8 cellular contexts compared by ENCODE assay signal in the genomic region with DNA sequence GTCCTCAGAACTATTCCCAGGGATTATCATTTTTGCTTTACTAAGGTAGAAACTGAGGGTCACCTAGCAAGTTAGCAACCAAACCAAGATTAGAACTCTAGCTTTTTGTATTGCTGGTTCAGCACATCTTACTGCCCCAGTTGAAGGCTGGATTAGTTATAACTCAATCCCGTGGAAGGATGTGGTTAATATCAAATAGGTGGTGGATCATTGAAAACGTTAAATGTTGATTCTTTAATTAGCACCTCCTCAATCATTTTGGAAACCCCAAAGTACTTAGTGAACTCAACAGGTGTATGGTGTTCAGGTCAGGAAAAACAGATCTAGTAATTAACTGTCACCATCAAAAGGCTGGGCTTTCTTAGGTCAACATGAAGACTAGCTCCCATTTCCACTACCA.
DNase-seq lines count a peak whose midpoint lies in the region; ATAC-seq and TF ChIP-seq lines count a peak whose summit lies in the region.
"Had no signal": no experiment of that assay in that cellular context is flagged by ENCODE, and none has a peak within 500 bp of the region (broad histone marks: within the 10 kb centered on the region; RNA-seq: fewer than 3 reads in every experiment).

No MANE protein-coding gene starts in this region.

- H3K36me3 Mint-ChIP-seq in CD8-positive, alpha-beta T cell = peaks cover 79% of the 10 kb centered on the region
- H3K36me3 Mint-ChIP-seq in mesothelial cell of epicardium = peaks cover 53% of the 10 kb centered on the region

- no peaks in the 10 kb centered on the region for H3K36me3 ChIP-seq in CD8-positive, alpha-beta T cell (ENCODE audit: insufficient read depth, low read length)
- peaks cover 79% of the 10 kb centered on the region for H3K36me3 ChIP-seq in skeletal muscle satellite cell (ENCODE audit: insufficient read depth, low read length)

- peaks cover 53% of the 10 kb centered on the region for H3K4me1 Mint-ChIP-seq in CD8-positive, alpha-beta T cell (ENCODE audit: low read depth)
- H3K4me1 Mint-ChIP-seq in mesothelial cell of epicardium = peaks cover 61% of the 10 kb centered on the region

- peak overlapping the region; percentile 29 for H3K4me3 Mint-ChIP-seq in CD8-positive, alpha-beta T cell
- H3K4me3 Mint-ChIP-seq in mesothelial cell of epicardium = no peak overlapping the region

- H3K27ac ChIP-seq in CD8-positive, alpha-beta T cell (ENCODE audit: low read depth, low read length) = no peak overlapping the region
- H3K27ac ChIP-seq in coronary artery = peak overlapping the region; percentile 92 to 94

- peak overlapping the region; percentile 30 for H3K27ac Mint-ChIP-seq in CD8-positive, alpha-beta T cell
- no peak overlapping the region for H3K27ac Mint-ChIP-seq in mesothelial cell of epicardium

- no peaks in the 10 kb centered on the region for H3K27me3 Mint-ChIP-seq in CD8-positive, alpha-beta T cell (ENCODE audit: low read depth)
- H3K27me3 Mint-ChIP-seq in mesothelial cell of epicardium (ENCODE audit: low read depth) = no peaks in the 10 kb centered on the region

- peak overlapping the region; percentile 83 for H3K4me2 ChIP-seq in skeletal muscle satellite cell (ENCODE audit: low read length)

- ATAC-seq in CD8-positive, alpha-beta T cell = no peak
- no peak for ATAC-seq in HG03139 (IDR thresholded peaks at IDR 0.05; ENCODE audit: unreplicated experiment)

- peaks cover 9% of the 10 kb centered on the region for H3K4me1 ChIP-seq in CD8-positive, alpha-beta T cell (ENCODE audit: insufficient read depth, low read length)
- peaks cover 55% of the 10 kb centered on the region for H3K4me1 ChIP-seq in skeletal muscle satellite cell (ENCODE audit: control insufficient read depth, insufficient read depth, low read length)

- no peaks in the 10 kb centered on the region for H3K9me3 Mint-ChIP-seq in CD8-positive, alpha-beta T cell
- H3K9me3 Mint-ChIP-seq in mesothelial cell of epicardium = no peaks in the 10 kb centered on the region

- intact Hi-C loops in CD8-positive, alpha-beta T cell (cut with DNase I, micrococcal nuclease) = loop anchor here in 1 of 2 experiments (5.0 kb wide), 1 partner anchor 328 kb away; no protein-coding TSS in a partner anchor

- no peak for DNase-seq in CD8-positive, alpha-beta T cell
- DNase-seq in NCI-H1417 treated with DMSO at 0.1 percent for 48 hours (lab: John Stamatoyannopoulos, UW) (peak; percentile 4), coronary artery (ENCODE audit: low spot score) (no peak), mesothelial cell of epicardium (ENCODE audit: low spot score in 2 of 2, unreplicated experiment in 2 of 2) (no peak), hippocampal formation (lab: John Stamatoyannopoulos, UW) (no peak)
- DNase-seq: stimulated activated CD4-positive, alpha-beta T cell treated with anti-CD3 and anti-CD28 coated beads, Interleukin-4, amount 100 ng/mL, for 24 hours had no signal

- POLR2A ChIA-PET in CD8-positive, alpha-beta T cell (lab: Charles Lee) = no interaction called here

- no peaks in the 10 kb centered on the region for H3K9me3 ChIP-seq in CD8-positive, alpha-beta T cell (ENCODE audit: low read length)
- H3K9me3 ChIP-seq in skeletal muscle satellite cell (replicated peaks; ENCODE audit: low read length) = no peaks in the 10 kb centered on the region

- H3K4me3 ChIP-seq in CD8-positive, alpha-beta T cell (ENCODE audit: low read depth, low read length) = no peak overlapping the region
- H3K4me3 ChIP-seq in coronary artery = peak overlapping the region; percentile 77
- H3K4me3 ChIP-seq in skeletal muscle satellite cell (ENCODE audit: low read length) = no peak overlapping the region

- H3K9ac ChIP-seq in skeletal muscle satellite cell (ENCODE audit: low read depth, low read length) = no peak overlapping the region

- no peaks in the 10 kb centered on the region for H3K27me3 ChIP-seq in CD8-positive, alpha-beta T cell (ENCODE audit: insufficient read depth, low read length)
- no peaks in the 10 kb centered on the region for H3K27me3 ChIP-seq in skeletal muscle satellite cell (ENCODE audit: control insufficient read depth, insufficient read depth, low read length)

- TF ChIP-seq CTCF in CD8-positive, alpha-beta T cell (IDR thresholded peaks at IDR 0.05) = no peak
- TF ChIP-seq CTCF in coronary artery (IDR thresholded peaks at IDR 0.05) (no peak), mesothelial cell of epicardium (IDR thresholded peaks at IDR 0.05; ENCODE audit: unreplicated experiment) (no peak)

- CTCF ChIA-PET in CD8-positive, alpha-beta T cell (lab: Charles Lee) = interaction anchor here (1.7 to 3.4 kb wide), 2 partner anchors 15 to 190 kb away, joined by 5 to 14 read pairs; no protein-coding TSS in a partner anchor
